ENCODE assay signal across 10 cellular contexts in genomic region chr2:118865106-118865505, GRCh38. TPM values are rescaled to one million over a fixed set of nuclear protein-coding genes. Genes with fewer than 3 reads are reported as not detected.
A peak's percentile ranks its signal among the peaks of the same experiment; 100 is the strongest.
DNase-seq lines count a peak whose midpoint lies in the region; FAIRE-seq and TF ChIP-seq lines count a peak whose summit lies in the region.
"Had no signal": no experiment of that assay in that cellular context is flagged by ENCODE, and none has a peak within 500 bp of the region (broad histone marks: within the 10 kb centered on the region; RNA-seq: fewer than 3 reads in every experiment).

No MANE protein-coding gene starts in this region.

- intact Hi-C loops in activated naive CD4-positive, alpha-beta T cell treated with anti-CD3 and anti-CD28 coated beads for 36 hours (cut with micrococcal nuclease): loop anchor here (2.0 kb wide), 2 partner anchors 642 to 818 kb away; no protein-coding TSS in a partner anchor

- H3K9me3 Mint-ChIP-seq in activated naive CD4-positive, alpha-beta T cell treated with anti-CD3 and anti-CD28 coated beads for 36 hours: no peaks in the 10 kb centered on the region
- H3K9me3 Mint-ChIP-seq in neural crest cell: no peaks in the 10 kb centered on the region

- H3K27ac ChIP-seq in GM23248: no peak overlapping the region

- TF ChIP-seq CTCF in epithelial cell of esophagus (IDR thresholded peaks at IDR 0.05; ENCODE audit: insufficient read depth, low read depth, low read length, missing control alignments) (peak; percentile 75), neural crest cell (conservative IDR thresholded peaks at IDR 0.05) (peak; percentile 83)

- H2AFZ ChIP-seq in GM23248: no peak overlapping the region

- no peaks in the 10 kb centered on the region for H3K27me3 ChIP-seq in GM23248 (replicated peaks; ENCODE audit: insufficient read depth)

- H3K27ac Mint-ChIP-seq in activated naive CD4-positive, alpha-beta T cell treated with anti-CD3 and anti-CD28 coated beads for 36 hours: no peak overlapping the region
- H3K27ac Mint-ChIP-seq in neural crest cell (ENCODE audit: unreplicated experiment): no peak overlapping the region

- peak; percentile 32 for DNase-seq in activated naive CD4-positive, alpha-beta T cell treated with anti-CD3 and anti-CD28 coated beads for 36 hours
- DNase-seq in activated naive CD4-positive, alpha-beta T cell treated with Interleukin-2 at 50 U/mL for 16 hours: no peak
- peak; percentile 84 for DNase-seq in GM23248
- peak; percentile 30 for DNase-seq in HTR-8/SVneo (ENCODE audit: insufficient read length, low spot score)
- peak; percentile 46 for DNase-seq in RPMI7951 (ENCODE audit: low read depth)
- DNase-seq in epithelial cell of esophagus (ENCODE audit: low read depth): peak; percentile 58
- peak; percentile 40 for DNase-seq in neural crest cell (ENCODE audit: low read depth, low spot score)
- no peak for DNase-seq in GF-D8 (lab: John Stamatoyannopoulos, UW)

- WGBS in GM23248 (ENCODE audit: low coverage in 1 of 2, low lambda C conversion rate in 2 of 2, missing lambda C conversion rate in 2 of 2), 2 experiments: 5 to 11% methylated on average over 3 of the region's 3 CpGs

- no peak for FAIRE-seq in HTR-8/SVneo (lab: Jason Lieb, UNC)
- FAIRE-seq: frontal cortex had no signal

- H3K27me3 Mint-ChIP-seq in activated naive CD4-positive, alpha-beta T cell treated with anti-CD3 and anti-CD28 coated beads for 36 hours (ENCODE audit: low read depth): peaks cover 40% of the 10 kb centered on the region
- peaks cover 62% of the 10 kb centered on the region for H3K27me3 Mint-ChIP-seq in neural crest cell (ENCODE audit: low read depth)

- peaks cover 19% of the 10 kb centered on the region for H3K4me1 ChIP-seq in GM23248 (ENCODE audit: insufficient read depth)

- peaks cover 14% of the 10 kb centered on the region; the same call in 1 of the 2 replicates for H3F3A ChIP-seq in GM23248 (ENCODE audit: insufficient read depth)

- CTCF ChIA-PET in activated naive CD4-positive, alpha-beta T cell treated with anti-CD3 and anti-CD28 coated beads for 36 hours (lab: Charles Lee): interaction anchor here (0.9 kb wide), 1 partner anchor 643 kb away, joined by 4 read pairs; no protein-coding TSS in a partner anchor

- in situ Hi-C loops in GM23248 (cut with MboI): loop anchor here (10.0 to 25.0 kb wide), 2 partner anchors 303 to 830 kb away; no protein-coding TSS in a partner anchor

- no peaks in the 10 kb centered on the region for H3K4me1 Mint-ChIP-seq in activated naive CD4-positive, alpha-beta T cell treated with anti-CD3 and anti-CD28 coated beads for 36 hours (ENCODE audit: low read depth)
- H3K4me1 Mint-ChIP-seq in neural crest cell: no peaks in the 10 kb centered on the region

- no peaks in the 10 kb centered on the region for H3K9me2 ChIP-seq in GM23248 (ENCODE audit: insufficient read depth)

- no peaks in the 10 kb centered on the region for H4K20me1 ChIP-seq in GM23248 (ENCODE audit: insufficient read depth)

- no peaks in the 10 kb centered on the region for H3K79me2 ChIP-seq in GM23248 (ENCODE audit: insufficient read depth)

- H3K4me2 ChIP-seq in GM23248 (ENCODE audit: unreplicated experiment): no peak overlapping the region

- no peak overlapping the region for H3K4me3 ChIP-seq in GM23248
- H3K4me3 ChIP-seq in epithelial cell of esophagus (ENCODE audit: low read length): no peak overlapping the region

- H3K9me3 ChIP-seq in GM23248 (ENCODE audit: low read depth): no peaks in the 10 kb centered on the region

- no peak overlapping the region for H3K4me3 Mint-ChIP-seq in activated naive CD4-positive, alpha-beta T cell treated with anti-CD3 and anti-CD28 coated beads for 36 hours
- H3K4me3 Mint-ChIP-seq in neural crest cell: no peak overlapping the region

- no peaks in the 10 kb centered on the region for H3K36me3 Mint-ChIP-seq in activated naive CD4-positive, alpha-beta T cell treated with anti-CD3 and anti-CD28 coated beads for 36 hours (ENCODE audit: low read depth)
- no peaks in the 10 kb centered on the region for H3K36me3 Mint-ChIP-seq in neural crest cell (ENCODE audit: low read depth)

- no peaks in the 10 kb centered on the region for H3K36me3 ChIP-seq in GM23248 (ENCODE audit: low read depth)

- no peak overlapping the region for H3K9ac ChIP-seq in GM23248

RNA-seq across cellular contexts. Expression of gene EN1, which starts 17.7 kb away (rescaled TPM):
- total RNA-seq in activated naive CD4-positive, alpha-beta T cell treated with anti-CD3 and anti-CD28 coated beads for 36 hours: not detected
- 7.0 and 9.1 TPM in 2 replicates for total RNA-seq in GM23248 (2014; rRNA removed; shearing (Covaris generic))
- polyA plus RNA-seq in GM23248 (2016; fragmentation: Nextera tagmentation; extraction: Ambion mirVana): 4.1 and 5.3 TPM in 2 replicates
- not detected in 2 replicates for total RNA-seq in RPMI7951 (2014; rRNA removed; shearing (Covaris generic))
- total RNA-seq in neural crest cell: 12.6 and 13.9 TPM in 2 replicates
- total RNA-seq: frontal cortex, temporal lobe had no signal

Comparison
In these comparisons a context has a peak if more than half of its experiments do, and no peak if none do; other contexts are left out.
1. DNase-seq: peak in activated naive CD4-positive, alpha-beta T cell treated with anti-CD3 and anti-CD28 coated beads for 36 hours (single experiment), GM23248 (single experiment), HTR-8/SVneo (single experiment), RPMI7951 (single experiment), epithelial cell of esophagus (single experiment) and neural crest cell (single experiment); none in activated naive CD4-positive, alpha-beta T cell treated with Interleukin-2 at 50 U/mL for 16 hours (single experiment) and GF-D8 (single experiment).